In the genomic region with DNA sequence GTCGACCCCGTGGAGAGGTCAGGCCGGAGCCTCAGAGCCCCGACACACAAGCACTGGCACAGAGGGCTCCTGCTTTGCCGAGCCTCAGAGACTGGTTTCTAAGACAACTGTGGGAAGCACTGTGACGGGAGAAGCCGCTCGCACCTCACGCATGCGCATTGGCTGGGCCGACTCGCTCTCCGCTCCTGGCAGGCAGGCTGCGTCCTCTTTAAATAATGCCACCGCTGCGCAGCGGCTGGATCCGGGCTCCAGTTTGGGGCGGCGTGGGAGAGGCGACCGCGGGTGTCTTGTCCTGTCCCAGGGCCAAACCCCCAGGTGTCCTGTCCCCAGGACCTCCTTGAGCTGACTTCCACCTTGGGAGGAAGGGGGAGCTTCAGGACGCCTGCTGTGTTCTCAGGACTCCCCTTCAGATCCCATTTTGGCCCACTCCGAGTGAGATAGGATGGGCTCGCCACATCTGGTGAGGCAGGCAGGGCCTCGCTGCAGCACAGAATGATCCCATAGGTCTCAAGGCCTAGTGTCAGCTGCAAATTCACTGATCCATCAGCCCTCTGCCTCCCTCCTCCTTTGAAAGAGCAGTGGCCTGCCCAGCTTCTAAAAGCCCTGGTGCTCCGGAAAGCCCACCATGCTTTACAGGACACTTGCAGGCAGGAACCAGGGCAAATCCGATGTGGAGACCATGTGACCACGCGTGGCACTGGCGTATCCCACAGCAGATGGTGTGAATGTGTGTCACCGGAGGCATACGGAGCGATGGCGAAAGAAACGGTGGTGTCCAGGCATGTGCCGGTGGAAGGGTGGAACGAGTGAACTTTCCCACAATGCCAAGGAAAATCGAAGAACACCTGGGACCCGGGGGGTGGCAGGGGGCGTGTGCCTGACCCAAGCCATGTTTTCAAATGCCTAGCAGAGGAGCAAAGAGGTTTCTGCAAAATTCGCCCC, we compare ENCODE assay signal across 8 cellular contexts.
DNase-seq lines count a peak whose midpoint lies in the region; ATAC-seq, FAIRE-seq and TF ChIP-seq lines count a peak whose summit lies in the region.

No MANE protein-coding gene starts in this region.

- H3K27me3 Mint-ChIP-seq in activated CD4-positive, alpha-beta T cell treated with anti-CD3 and anti-CD28 coated beads, Interleukin-2, amount 10 ng/mL, durations not matched to agents 24 days and 14 days: peaks cover 63% of the 10 kb centered on the region

- DNase-seq in 8988T (peak; percentile 43), NCI-H2171 (lab: John Stamatoyannopoulos, UW) (peak; percentile 68), choroid plexus epithelial cell (ENCODE audit: low read depth) (peak; percentile 79), kidney glomerular epithelial cell (lab: John Stamatoyannopoulos, UW) (peak; percentile 30), GM12892 (ENCODE audit: insufficient read length) (no peak)
- peak; percentile 92 for DNase-seq in activated CD4-positive, alpha-beta T cell treated with anti-CD3 and anti-CD28 coated beads, Interleukin-2, amount 10 ng/mL, durations not matched to agents 24 days and 14 days
- peak; percentile 77 for DNase-seq in stimulated activated CD4-positive, alpha-beta T cell treated with anti-CD3 and anti-CD28 coated beads, Interleukin-1b, Interleukin-23, amount 100 ng/mL, for 48 hours

- no peak for TF ChIP-seq CTCF in choroid plexus epithelial cell (conservative IDR thresholded peaks at IDR 0.05; ENCODE audit: low read depth, low read length)

- H3K9me3 Mint-ChIP-seq in activated CD4-positive, alpha-beta T cell treated with anti-CD3 and anti-CD28 coated beads, Interleukin-2, amount 10 ng/mL, durations not matched to agents 24 days and 14 days: no peaks in the 10 kb centered on the region

- TF ChIP-seq POLR2A in GM12892 (IDR thresholded peaks at IDR 0.05; ENCODE audit: low read depth, low read length): no peak

- H3K4me3 Mint-ChIP-seq in activated CD4-positive, alpha-beta T cell treated with anti-CD3 and anti-CD28 coated beads, Interleukin-2, amount 10 ng/mL, durations not matched to agents 24 days and 14 days: peak overlapping the region; percentile 75

- no peak overlapping the region for H3K27ac Mint-ChIP-seq in activated CD4-positive, alpha-beta T cell treated with anti-CD3 and anti-CD28 coated beads, Interleukin-2, amount 10 ng/mL, durations not matched to agents 24 days and 14 days

- no peak for FAIRE-seq in GM12892 (lab: Jason Lieb, UNC)

- H3K4me1 Mint-ChIP-seq in activated CD4-positive, alpha-beta T cell treated with anti-CD3 and anti-CD28 coated beads, Interleukin-2, amount 10 ng/mL, durations not matched to agents 24 days and 14 days: peaks cover 32% of the 10 kb centered on the region

- peak; percentile 56 for ATAC-seq in GM19395 (IDR thresholded peaks at IDR 0.05; ENCODE audit: unreplicated experiment)

- peak overlapping the region; percentile 41 for H3K4me3 ChIP-seq in choroid plexus epithelial cell (ENCODE audit: low read depth, low read length)

- H3K36me3 Mint-ChIP-seq in activated CD4-positive, alpha-beta T cell treated with anti-CD3 and anti-CD28 coated beads, Interleukin-2, amount 10 ng/mL, durations not matched to agents 24 days and 14 days (ENCODE audit: low read depth): no peaks in the 10 kb centered on the region

- intact Hi-C loops in activated CD4-positive, alpha-beta T cell treated with anti-CD3 and anti-CD28 coated beads, Interleukin-2, amount 10 ng/mL, durations not matched to agents 24 days and 14 days (cut with micrococcal nuclease): no loop called here
